ENCODE assay signal across 1 cellular context in the genomic region with DNA sequence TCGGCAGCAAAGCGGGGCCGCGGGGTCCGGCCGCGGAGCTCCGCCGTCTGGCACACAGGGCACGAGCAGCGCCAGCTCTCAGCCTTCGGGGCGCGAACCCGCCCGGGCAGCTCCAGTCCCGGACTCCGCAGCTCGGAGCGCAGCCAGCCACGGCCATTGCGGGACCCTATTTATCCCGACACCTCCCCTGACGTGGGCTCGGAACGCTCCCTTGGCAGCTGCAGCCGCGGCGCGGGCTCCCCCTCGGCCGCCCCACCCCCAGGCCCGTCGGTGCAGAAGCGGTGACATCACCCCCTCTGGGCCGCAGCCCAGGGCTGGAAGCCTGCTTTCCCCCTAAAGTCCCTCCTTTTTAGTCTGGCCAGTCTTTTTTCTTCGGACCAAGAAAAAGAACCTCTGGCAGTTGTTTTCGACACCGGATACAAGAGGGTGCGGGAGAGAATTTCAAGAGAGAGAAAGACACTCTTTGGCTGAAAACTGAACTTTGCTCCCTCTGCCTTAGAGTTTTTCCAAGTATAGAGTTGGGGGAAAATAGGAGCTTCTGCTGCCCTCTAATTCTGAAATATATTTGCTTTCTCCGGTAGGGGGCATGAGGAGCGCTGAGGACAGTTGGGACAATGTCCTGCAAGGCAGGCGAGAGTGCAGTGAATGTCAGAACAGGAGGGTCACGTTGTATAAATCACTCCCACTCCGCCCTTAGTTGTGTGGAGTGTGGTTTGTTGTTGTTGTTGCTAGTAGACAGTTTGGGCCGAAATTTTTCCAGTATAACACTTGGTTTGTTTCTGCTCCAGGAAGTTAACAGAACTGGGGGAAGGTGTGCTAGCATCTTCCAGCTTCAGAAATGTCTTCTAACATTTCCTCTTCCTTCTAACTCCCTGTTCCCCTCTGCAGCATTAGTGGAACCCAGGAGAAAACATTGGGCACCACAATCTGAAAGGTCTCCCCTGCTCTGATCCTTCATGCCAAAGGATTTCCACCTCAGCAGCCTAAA.
TF ChIP-seq lines count a peak whose summit lies in the region.

TSS of gene SFRP4 (minus strand) at position 145 of the 988 bp plus-strand sequence. CDS start 280 bp downstream, outside the sequence.

TF ChIP-seq in HepG2, 621 proteins besides CTCF, POLR2A, EP300 and RAD21 (continued from another document):
- no peak for TF ChIP-seq ZNF329 (CRISPR knock-in tag; IDR thresholded peaks at IDR 0.05; ENCODE audit: low read depth)
- TF ChIP-seq NKX3-1 (CRISPR knock-in tag; IDR thresholded peaks at IDR 0.05): 0 out of 2 replicates have a peak, but pooled peaks have one; percentile 47
- peak; percentile 87 for TF ChIP-seq ATF2 (CRISPR knock-in tag; IDR thresholded peaks at IDR 0.05)
- TF ChIP-seq, protein P1, sequence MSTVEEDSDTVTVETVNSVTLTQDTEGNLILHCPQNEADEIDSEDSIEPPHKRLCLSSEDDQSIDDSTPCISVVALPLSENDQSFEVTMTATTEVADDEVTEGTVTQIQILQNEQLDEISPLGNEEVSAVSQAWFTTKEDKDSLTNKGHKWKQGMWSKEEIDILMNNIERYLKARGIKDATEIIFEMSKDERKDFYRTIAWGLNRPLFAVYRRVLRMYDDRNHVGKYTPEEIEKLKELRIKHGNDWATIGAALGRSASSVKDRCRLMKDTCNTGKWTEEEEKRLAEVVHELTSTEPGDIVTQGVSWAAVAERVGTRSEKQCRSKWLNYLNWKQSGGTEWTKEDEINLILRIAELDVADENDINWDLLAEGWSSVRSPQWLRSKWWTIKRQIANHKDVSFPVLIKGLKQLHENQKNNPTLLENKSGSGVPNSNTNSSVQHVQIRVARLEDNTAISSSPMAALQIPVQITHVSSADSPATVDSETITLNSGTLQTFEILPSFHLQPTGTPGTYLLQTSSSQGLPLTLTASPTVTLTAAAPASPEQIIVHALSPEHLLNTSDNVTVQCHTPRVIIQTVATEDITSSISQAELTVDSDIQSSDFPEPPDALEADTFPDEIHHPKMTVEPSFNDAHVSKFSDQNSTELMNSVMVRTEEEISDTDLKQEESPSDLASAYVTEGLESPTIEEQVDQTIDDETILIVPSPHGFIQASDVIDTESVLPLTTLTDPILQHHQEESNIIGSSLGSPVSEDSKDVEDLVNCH (CRISPR knock-in tag; IDR thresholded peaks at IDR 0.05): no peak
- TF ChIP-seq MATR3 (CRISPR knock-in tag; IDR thresholded peaks at IDR 0.05): no peak
- 0 out of 2 replicates have a peak, but pooled peaks have one; percentile 8 for TF ChIP-seq FOXC1 (CRISPR knock-in tag; IDR thresholded peaks at IDR 0.05; ENCODE audit: borderline replicate concordance)
- 0 out of 2 replicates have a peak, but pooled peaks have one; percentile 17 for TF ChIP-seq ZNF746 (CRISPR knock-in tag; IDR thresholded peaks at IDR 0.05)
- TF ChIP-seq PAX8 (CRISPR knock-in tag; IDR thresholded peaks at IDR 0.05; ENCODE audit: borderline replicate concordance): 0 out of 2 replicates have a peak, but pooled peaks have one; percentile 9
- TF ChIP-seq, protein P2, sequence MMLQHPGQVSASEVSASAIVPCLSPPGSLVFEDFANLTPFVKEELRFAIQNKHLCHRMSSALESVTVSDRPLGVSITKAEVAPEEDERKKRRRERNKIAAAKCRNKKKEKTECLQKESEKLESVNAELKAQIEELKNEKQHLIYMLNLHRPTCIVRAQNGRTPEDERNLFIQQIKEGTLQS (CRISPR knock-in tag; IDR thresholded peaks at IDR 0.05): peak; percentile 77
- TF ChIP-seq ZNF704 (CRISPR knock-in tag; IDR thresholded peaks at IDR 0.05; ENCODE audit: borderline replicate concordance): peak; percentile 81; the same call in 1 of the 2 replicates
- 0 out of 2 replicates have a peak, but pooled peaks have one; percentile 72 for TF ChIP-seq SATB2 (CRISPR knock-in tag; IDR thresholded peaks at IDR 0.05)
